1 cellular context compared by ENCODE assay signal in genomic region chr4:183353557-183353956, GRCh38.
A peak's percentile ranks its signal among the peaks of the same experiment; 100 is the strongest.
TF ChIP-seq lines count a peak whose summit lies in the region.

No MANE protein-coding gene starts in this region.

TF ChIP-seq in K562, 482 proteins besides CTCF, POLR2A, EP300 and RAD21:
- peak; percentile 73 for TF ChIP-seq E2F8 (IDR thresholded peaks at IDR 0.05; ENCODE audit: low read depth, partially characterized antibody)
- TF ChIP-seq, protein P1, sequence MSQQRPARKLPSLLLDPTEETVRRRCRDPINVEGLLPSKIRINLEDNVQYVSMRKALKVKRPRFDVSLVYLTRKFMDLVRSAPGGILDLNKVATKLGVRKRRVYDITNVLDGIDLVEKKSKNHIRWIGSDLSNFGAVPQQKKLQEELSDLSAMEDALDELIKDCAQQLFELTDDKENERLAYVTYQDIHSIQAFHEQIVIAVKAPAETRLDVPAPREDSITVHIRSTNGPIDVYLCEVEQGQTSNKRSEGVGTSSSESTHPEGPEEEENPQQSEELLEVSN (IDR thresholded peaks at IDR 0.05; ENCODE audit: borderline replicate concordance in 1 of 2, extremely low read depth in 1 of 2, insufficient read depth in 1 of 2, insufficient read length in 1 of 2, low read depth in 1 of 2, low read length in 1 of 2, poor library complexity in 1 of 2, severe bottlenecking in 1 of 2) = peak; percentile 22 to 45
- TF ChIP-seq POU5F1 (IDR thresholded peaks at IDR 0.05; ENCODE audit: borderline replicate concordance, low read depth, low read length, partially characterized antibody) = no peak
- TF ChIP-seq ZNF184 (CRISPR knock-in tag; IDR thresholded peaks at IDR 0.05) = no peak
- TF ChIP-seq MAFK (IDR thresholded peaks at IDR 0.05; ENCODE audit: low read length) = no peak
- peak; percentile 11; the same call in 1 of the 2 replicates for TF ChIP-seq L3MBTL2 (IDR thresholded peaks at IDR 0.05)
- TF ChIP-seq SMARCA4 (IDR thresholded peaks at IDR 0.05) = 0 out of 2 replicates have a peak, but pooled peaks have one; percentile 19
